Comparison of ENCODE assay signal across 8 cellular contexts in the genomic region with DNA sequence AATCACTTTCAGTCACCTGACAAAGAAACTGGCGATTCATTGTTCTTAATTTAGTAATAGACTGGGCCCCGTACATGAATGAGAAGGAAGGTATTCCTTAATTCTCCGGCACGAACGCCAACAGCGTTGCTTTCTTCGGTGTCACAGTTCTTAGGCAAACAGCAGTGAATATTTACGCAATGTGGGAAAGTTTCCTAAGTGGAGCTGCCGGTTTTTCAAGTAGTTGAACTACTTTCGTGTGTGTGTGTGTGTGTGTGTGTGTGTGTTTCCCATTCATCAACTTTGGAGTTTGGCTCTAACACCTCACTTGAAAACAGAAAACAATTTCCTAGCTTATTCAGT. TPM values are rescaled to one million over a fixed set of nuclear protein-coding genes. Genes with fewer than 3 reads are reported as not detected.
DNase-seq lines count a peak whose midpoint lies in the region; ATAC-seq, FAIRE-seq and TF ChIP-seq lines count a peak whose summit lies in the region.

No MANE protein-coding gene starts in this region.

- H4K20me1 ChIP-seq in HCT116 (ENCODE audit: insufficient read depth) (no peaks in the 10 kb centered on the region), osteoblast (ENCODE audit: insufficient read depth, low read length) (no peaks in the 10 kb centered on the region)

- no peaks in the 10 kb centered on the region for H3K79me2 ChIP-seq in HCT116 (ENCODE audit: insufficient read depth, low read length)
- H3K79me2 ChIP-seq in osteoblast (ENCODE audit: insufficient read depth, low read length) = no peaks in the 10 kb centered on the region

- H3K9me2 ChIP-seq in HCT116 (ENCODE audit: insufficient read depth) = no peaks in the 10 kb centered on the region

- peak overlapping the region; percentile 98 for H3K27ac Mint-ChIP-seq in WTC11

- peak overlapping the region; percentile 74 for H3K27ac ChIP-seq in HCT116 (ENCODE audit: low read depth, low read length)
- H3K27ac ChIP-seq in osteoblast (ENCODE audit: low read depth, low read length) = peak overlapping the region; percentile 86

- POLR2A ChIA-PET in HCT116 (lab: Charles Lee) (no interaction called here), WTC11 (lab: Charles Lee) (interaction anchor here (2.2 kb wide), 1 partner anchor 88 kb away, joined by 10 read pairs; a partner anchor contains a TSS)

- H3K27me3 ChIP-seq in HCT116 (ENCODE audit: insufficient read depth, low read length) = no peaks in the 10 kb centered on the region
- H3K27me3 ChIP-seq in osteoblast (ENCODE audit: insufficient read depth, low read length) = no peaks in the 10 kb centered on the region

- FAIRE-seq in RCC 7860 (lab: Jason Lieb, UNC) = no peak

- no peak for TF ChIP-seq RAD21 in HCT116 (IDR thresholded peaks at IDR 0.05; ENCODE audit: low read depth)

- H2AFZ ChIP-seq in HCT116 (ENCODE audit: low read depth, low read length, poor library complexity, severe bottlenecking) (no peak overlapping the region), osteoblast (ENCODE audit: low read length) (peak overlapping the region; percentile 85)

- no peaks in the 10 kb centered on the region for H3K9me3 ChIP-seq in HCT116 (ENCODE audit: control insufficient read depth in 1 of 2, insufficient read depth in 1 of 2, low read depth in 1 of 2, low read length in 2 of 2)
- no peaks in the 10 kb centered on the region for H3K9me3 ChIP-seq in osteoblast (ENCODE audit: low read depth, low read length)

- no TSS peak for BruUV-seq in HCT116 (replicated peaks; lab: Mats Ljungman, UMichigan)

- H3K36me3 Mint-ChIP-seq in WTC11 = no peaks in the 10 kb centered on the region; the same call in 1 of the 2 replicates

- peaks cover 7% of the 10 kb centered on the region for H3K9me3 Mint-ChIP-seq in WTC11

- peak overlapping the region; percentile 97 for H3K4me3 Mint-ChIP-seq in WTC11

- TF ChIP-seq CTCF in HCT116 (IDR thresholded peaks at IDR 0.05 in 2 of 3, conservative IDR thresholded peaks at IDR 0.05 in 1 of 3; ENCODE audit: borderline replicate concordance in 1 of 3, insufficient read depth in 1 of 3, low read depth in 2 of 3, low read length in 2 of 3) (no peak), WTC11 (IDR thresholded peaks at IDR 0.05) (no peak), osteoblast (IDR thresholded peaks at IDR 0.05; ENCODE audit: extremely low read depth, low read depth, low read length) (no peak)

- peaks cover 4% of the 10 kb centered on the region; the same call in 1 of the 2 replicates for H3K4me1 Mint-ChIP-seq in WTC11

- intact Hi-C loops in HCT116 (cut with micrococcal nuclease) = no loop called here

- CTCF ChIA-PET in HCT116 (lab: Charles Lee) (interaction anchor here (0.7 kb wide), 1 partner anchor 320 kb away, joined by 3 read pairs; no protein-coding TSS in a partner anchor), WTC11 (lab: Charles Lee) (interaction anchor here (1.0 to 1.8 kb wide), 4 partner anchors 52 to 98 kb away, joined by 3 to 12 read pairs (median 6); a partner anchor contains a TSS)

- H3K9ac ChIP-seq in HCT116 (ENCODE audit: low read length) = peak overlapping the region; percentile 70

- ATAC-seq in HCT116 (peak; percentile 24), WTC11 (peak; percentile 6; the same call in 1 of the 2 replicates), GM21737 (IDR thresholded peaks at IDR 0.05; ENCODE audit: unreplicated experiment) (no peak)

- RAD21 ChIA-PET in HCT116 (lab: Charles Lee; ENCODE audit: low non-redundant PET in 1 of 2, low total read pairs in 2 of 2, uncharacterized antibody in 2 of 2, unreplicated experiment in 2 of 2) = no interaction called here

- H3K4me3 ChIP-seq in HCT116 (replicated peaks in 1 of 2; ENCODE audit: low read depth in 1 of 2, low read length in 2 of 2) (peak overlapping the region; percentile 56 to 58), osteoblast (ENCODE audit: insufficient read depth, low read length) (peak overlapping the region; percentile 78)

- H3K4me1 ChIP-seq in HCT116 (ENCODE audit: control insufficient read depth in 1 of 2, insufficient read depth in 2 of 2, low read length in 2 of 2) (peaks cover 2 to 16% of the 10 kb centered on the region in 2 experiments; a peak in 2 of 4 replicates), osteoblast (ENCODE audit: insufficient read depth, low read length) (peaks cover 8% of the 10 kb centered on the region)

- peak overlapping the region; percentile 68 for H3K4me2 ChIP-seq in HCT116 (ENCODE audit: low read length)
- H3K4me2 ChIP-seq in osteoblast (ENCODE audit: insufficient read depth, low read length) = peak overlapping the region; percentile 85

- TF ChIP-seq POLR2A in HCT116 (IDR thresholded peaks at IDR 0.05; ENCODE audit: borderline replicate concordance, extremely low read depth, insufficient read depth, insufficient read length) = no peak

- DNase-seq in Ammon's horn (ENCODE audit: low spot score) = peak; percentile 32
- no peak for DNase-seq in HCT116 (ENCODE audit: low read depth, low spot score)
- no peak for DNase-seq in WTC11 (ENCODE audit: low spot score)
- peak; percentile 20 for DNase-seq in fibroblast of the conjunctiva (ENCODE audit: low read depth)
- no peak for DNase-seq in osteoblast (ENCODE audit: insufficient read length, low spot score, missing footprints)
- DNase-seq in NCI-H446 treated with DMSO at 0.1 percent for 48 hours (lab: John Stamatoyannopoulos, UW) = no peak
- DNase-seq in RCC 7860 (ENCODE audit: low spot score) = no peak

- H3K27me3 Mint-ChIP-seq in WTC11 (ENCODE audit: low read depth) = peaks cover 25% of the 10 kb centered on the region

- H3K36me3 ChIP-seq in HCT116 (ENCODE audit: control insufficient read depth in 1 of 2, insufficient read depth in 2 of 2, low read length in 2 of 2) (no peaks in the 10 kb centered on the region), osteoblast (ENCODE audit: insufficient read depth, low read length) (no peaks in the 10 kb centered on the region)

TF ChIP-seq in HCT116, 20 proteins besides CTCF, POLR2A, EP300 and RAD21:
- TF ChIP-seq CEBPB (IDR thresholded peaks at IDR 0.05; ENCODE audit: low read depth) (peak; percentile 46; the same call in 1 of the 2 replicates), FOSL1 (IDR thresholded peaks at IDR 0.05; ENCODE audit: low read depth) (no peak)

TF ChIP-seq in WTC11, 78 proteins besides CTCF, POLR2A, EP300 and RAD21 (continues in another document):
- TF ChIP-seq, protein P1, sequence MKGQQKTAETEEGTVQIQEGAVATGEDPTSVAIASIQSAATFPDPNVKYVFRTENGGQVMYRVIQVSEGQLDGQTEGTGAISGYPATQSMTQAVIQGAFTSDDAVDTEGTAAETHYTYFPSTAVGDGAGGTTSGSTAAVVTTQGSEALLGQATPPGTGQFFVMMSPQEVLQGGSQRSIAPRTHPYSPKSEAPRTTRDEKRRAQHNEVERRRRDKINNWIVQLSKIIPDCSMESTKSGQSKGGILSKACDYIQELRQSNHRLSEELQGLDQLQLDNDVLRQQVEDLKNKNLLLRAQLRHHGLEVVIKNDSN (CRISPR knock-in tag; IDR thresholded peaks at IDR 0.05) = no peak
- TF ChIP-seq ESRRA (CRISPR knock-in tag; IDR thresholded peaks at IDR 0.05; ENCODE audit: borderline replicate concordance) = no peak
- TF ChIP-seq FOXP1 (CRISPR knock-in tag; IDR thresholded peaks at IDR 0.05; ENCODE audit: borderline replicate concordance) = no peak
- TF ChIP-seq, protein P2, sequence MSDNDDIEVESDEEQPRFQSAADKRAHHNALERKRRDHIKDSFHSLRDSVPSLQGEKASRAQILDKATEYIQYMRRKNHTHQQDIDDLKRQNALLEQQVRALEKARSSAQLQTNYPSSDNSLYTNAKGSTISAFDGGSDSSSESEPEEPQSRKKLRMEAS (CRISPR knock-in tag; IDR thresholded peaks at IDR 0.05) = no peak
- no peak for TF ChIP-seq CBFB (CRISPR knock-in tag; IDR thresholded peaks at IDR 0.05; ENCODE audit: low read depth)
- no peak for TF ChIP-seq PRRX2 (CRISPR knock-in tag; IDR thresholded peaks at IDR 0.05)
- TF ChIP-seq, protein P3, sequence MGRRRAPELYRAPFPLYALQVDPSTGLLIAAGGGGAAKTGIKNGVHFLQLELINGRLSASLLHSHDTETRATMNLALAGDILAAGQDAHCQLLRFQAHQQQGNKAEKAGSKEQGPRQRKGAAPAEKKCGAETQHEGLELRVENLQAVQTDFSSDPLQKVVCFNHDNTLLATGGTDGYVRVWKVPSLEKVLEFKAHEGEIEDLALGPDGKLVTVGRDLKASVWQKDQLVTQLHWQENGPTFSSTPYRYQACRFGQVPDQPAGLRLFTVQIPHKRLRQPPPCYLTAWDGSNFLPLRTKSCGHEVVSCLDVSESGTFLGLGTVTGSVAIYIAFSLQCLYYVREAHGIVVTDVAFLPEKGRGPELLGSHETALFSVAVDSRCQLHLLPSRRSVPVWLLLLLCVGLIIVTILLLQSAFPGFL (CRISPR knock-in tag; IDR thresholded peaks at IDR 0.05; ENCODE audit: borderline replicate concordance) = no peak
- no peak for TF ChIP-seq ZNF671 (CRISPR knock-in tag; IDR thresholded peaks at IDR 0.05)
- TF ChIP-seq ZNF263 (CRISPR knock-in tag; IDR thresholded peaks at IDR 0.05; ENCODE audit: low read depth) = no peak
- TF ChIP-seq ZNF396 (CRISPR knock-in tag; IDR thresholded peaks at IDR 0.05; ENCODE audit: borderline replicate concordance) = no peak
- TF ChIP-seq RORB (CRISPR knock-in tag; IDR thresholded peaks at IDR 0.05) = no peak

RNA-seq across cellular contexts. Expression of a gene that starts 0.7 kb away (rescaled TPM):
- 14.3 TPM for total RNA-seq in HCT116 (2021; ENCODE audit: unreplicated experiment)
- 4.4 and 5.0 TPM in 2 replicates for polyA plus RNA-seq in HCT116 (2012)
- 9.9 to 10.4 TPM (median 10.4 TPM) in 3 replicates for total RNA-seq in WTC11 (2021)
- total RNA-seq in osteoblast = 10.6 and 10.9 TPM in 2 replicates

RNA-seq across cellular contexts. Expression of a gene that starts 55.4 kb away (rescaled TPM):
- total RNA-seq in HCT116 (2021; ENCODE audit: unreplicated experiment) (not detected), WTC11 (2021) (0.09 TPM in 1 of 3 replicates, not detected in the others), osteoblast (under 0.01 TPM in 1 of 2 replicates, not detected in the other)
- not detected in 2 replicates for polyA plus RNA-seq in HCT116 (2012)

Comparison
In these comparisons a context has a peak if more than half of its experiments do, and no peak if none do; other contexts are left out.
1. DNase-seq: peak in Ammon's horn (single experiment) and fibroblast of the conjunctiva (single experiment); none in HCT116 (single experiment), WTC11 (single experiment), osteoblast (single experiment), NCI-H446 treated with DMSO at 0.1 percent for 48 hours (single experiment) and RCC 7860 (single experiment).